9 cellular contexts compared by ENCODE assay signal in the genomic region with DNA sequence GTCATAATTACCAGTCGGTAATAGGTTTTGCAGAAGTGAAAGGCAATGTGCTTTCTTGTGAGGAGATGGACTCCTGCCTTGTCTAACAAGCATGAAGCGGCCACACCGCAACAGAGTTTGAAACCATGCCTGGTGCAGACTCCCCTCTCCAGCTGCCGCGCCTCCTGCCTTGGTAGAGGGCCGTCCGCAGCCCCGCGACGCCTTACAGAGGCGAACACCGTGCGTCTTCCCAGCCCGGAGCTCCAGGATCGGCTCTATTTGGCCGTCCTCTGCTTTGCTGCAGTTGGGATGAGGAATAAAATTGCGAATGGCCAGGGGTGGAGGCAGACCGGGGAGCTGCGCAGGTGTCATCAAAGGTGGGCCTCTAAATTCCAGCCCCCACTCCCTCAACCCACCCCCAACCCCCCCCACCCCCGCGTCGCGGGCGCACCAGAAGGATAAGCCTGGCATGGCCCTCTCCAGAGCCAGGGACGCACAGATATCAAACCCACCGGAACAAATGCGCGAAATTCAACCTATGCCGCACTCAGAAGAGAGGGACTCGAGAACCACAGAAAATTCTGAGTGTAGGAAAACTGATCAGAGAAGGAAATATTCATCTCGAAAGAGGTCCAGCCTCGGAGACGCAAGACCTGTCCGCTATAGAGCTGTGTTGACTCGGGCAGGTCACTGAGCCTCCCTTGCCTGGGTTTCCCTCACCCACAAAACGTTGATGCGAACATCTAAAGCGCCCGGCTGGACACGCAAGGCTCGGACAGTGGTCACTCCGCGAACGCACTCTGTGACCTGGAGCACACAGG. TPM values are rescaled to one million over a fixed set of nuclear protein-coding genes. Genes with fewer than 3 reads are reported as not detected.
A peak's percentile ranks its signal among the peaks of the same experiment; 100 is the strongest.
DNase-seq lines count a peak whose midpoint lies in the region; ATAC-seq, FAIRE-seq and TF ChIP-seq lines count a peak whose summit lies in the region.
"Had no signal": no experiment of that assay in that cellular context is flagged by ENCODE, and none has a peak within 500 bp of the region (broad histone marks: within the 10 kb centered on the region; RNA-seq: fewer than 3 reads in every experiment).

No MANE protein-coding gene starts in this region.

- H3K79me2 ChIP-seq in ACC112 (ENCODE audit: control insufficient read depth, insufficient read depth, low read length, unreplicated experiment) = peaks cover 19% of the 10 kb centered on the region
- H3K79me2 ChIP-seq in keratinocyte (ENCODE audit: control insufficient read depth, insufficient read depth, low read length) = no peaks in the 10 kb centered on the region

- no peaks in the 10 kb centered on the region for H4K20me1 ChIP-seq in keratinocyte (ENCODE audit: control insufficient read depth, extremely low read depth, insufficient read depth, low read length)

- no peaks in the 10 kb centered on the region for H3K27me3 Mint-ChIP-seq in activated T-helper 1 cell treated with anti-CD3 and anti-CD28 coated beads, Interleukin-12 subunit alpha, Interleukin-12 subunit beta, Interleukin-2, Interleukin-4 antibody, amounts not matched to agents 30 ng/mL and 10 ng/mL and 1 ng/mL, durations not matched to agents 14 hours and 24 hours and 36 hours (ENCODE audit: insufficient read depth)

- H3K4me3 ChIP-seq in ACC112 (ENCODE audit: low read depth, low read length) (peak overlapping the region; percentile 83), keratinocyte (ENCODE audit: control insufficient read depth in 2 of 3, extremely low read depth in 1 of 3, insufficient read depth in 2 of 3, low read depth in 1 of 3, low read length in 3 of 3) (peak overlapping the region in 1 of 3 experiments; percentile 71), stomach smooth muscle (ENCODE audit: low read length in 2 of 2) (peak overlapping the region; percentile 53 to 72)

- peak overlapping the region; percentile 76 for H2AFZ ChIP-seq in ACC112 (ENCODE audit: low read length, unreplicated experiment)
- H2AFZ ChIP-seq in keratinocyte (ENCODE audit: control insufficient read depth, low read length) = no peak overlapping the region

- H3K27ac Mint-ChIP-seq in activated T-helper 1 cell treated with anti-CD3 and anti-CD28 coated beads, Interleukin-12 subunit alpha, Interleukin-12 subunit beta, Interleukin-2, Interleukin-4 antibody, amounts not matched to agents 30 ng/mL and 10 ng/mL and 1 ng/mL, durations not matched to agents 14 hours and 24 hours and 36 hours = peak overlapping the region; percentile 95

- DNase-seq in activated T-helper 1 cell treated with anti-CD3 and anti-CD28 coated beads, Interleukin-12 subunit alpha, Interleukin-12 subunit beta, Interleukin-2, Interleukin-4 antibody, amounts not matched to agents 30 ng/mL and 10 ng/mL and 1 ng/mL, durations not matched to agents 14 hours and 24 hours and 36 hours (ENCODE audit: low spot score) = no peak
- no peak for DNase-seq in keratinocyte (ENCODE audit: low read depth, low spot score)
- no peak for DNase-seq in NCI-H146 (lab: John Stamatoyannopoulos, UW)
- DNase-seq in NCI-H2029 (lab: John Stamatoyannopoulos, UW) = no peak

- H3K4me1 Mint-ChIP-seq in activated T-helper 1 cell treated with anti-CD3 and anti-CD28 coated beads, Interleukin-12 subunit alpha, Interleukin-12 subunit beta, Interleukin-2, Interleukin-4 antibody, amounts not matched to agents 30 ng/mL and 10 ng/mL and 1 ng/mL, durations not matched to agents 14 hours and 24 hours and 36 hours (ENCODE audit: low read depth) = peaks cover 76% of the 10 kb centered on the region

- no peaks in the 10 kb centered on the region for H3K9me1 ChIP-seq in keratinocyte (ENCODE audit: control insufficient read depth, extremely low read depth, insufficient read depth, low read length)

- no peaks in the 10 kb centered on the region for H3K9me3 Mint-ChIP-seq in activated T-helper 1 cell treated with anti-CD3 and anti-CD28 coated beads, Interleukin-12 subunit alpha, Interleukin-12 subunit beta, Interleukin-2, Interleukin-4 antibody, amounts not matched to agents 30 ng/mL and 10 ng/mL and 1 ng/mL, durations not matched to agents 14 hours and 24 hours and 36 hours

- intact Hi-C loops in activated T-helper 1 cell treated with anti-CD3 and anti-CD28 coated beads, Interleukin-12 subunit alpha, Interleukin-12 subunit beta, Interleukin-2, Interleukin-4 antibody, amounts not matched to agents 30 ng/mL and 10 ng/mL and 1 ng/mL, durations not matched to agents 14 hours and 24 hours and 36 hours (cut with micrococcal nuclease) = loop anchor here (1.0 to 2.0 kb wide), 3 partner anchors 9 to 31 kb away; no protein-coding TSS in a partner anchor

- no peak for FAIRE-seq in keratinocyte (lab: Jason Lieb, UNC)
- FAIRE-seq: bronchial epithelial cell had no signal

- H3K36me3 ChIP-seq in ACC112 (ENCODE audit: insufficient read depth, low read length) = no peaks in the 10 kb centered on the region
- no peaks in the 10 kb centered on the region for H3K36me3 ChIP-seq in keratinocyte (ENCODE audit: control insufficient read depth in 2 of 2, extremely low read depth in 1 of 2, insufficient read depth in 2 of 2, low read length in 2 of 2)
- no peaks in the 10 kb centered on the region for H3K36me3 ChIP-seq in stomach smooth muscle (ENCODE audit: control insufficient read depth in 2 of 2, insufficient read depth in 2 of 2, low read length in 2 of 2)

- H3K27me3 ChIP-seq in ACC112 (ENCODE audit: insufficient read depth, low read length) (no peaks in the 10 kb centered on the region), keratinocyte (ENCODE audit: control insufficient read depth, extremely low read depth, insufficient read depth, low read length) (peaks cover 47% of the 10 kb centered on the region), stomach smooth muscle (ENCODE audit: control insufficient read depth in 1 of 2, insufficient read depth in 2 of 2, low read length in 2 of 2) (peaks cover 30 to 35% of the 10 kb centered on the region in 2 donors)

- no peak for TF ChIP-seq CTCF in keratinocyte (optimal IDR thresholded peaks at IDR 0.05 in 1 of 3, IDR thresholded peaks at IDR 0.05 in 1 of 3, conservative IDR thresholded peaks at IDR 0.05 in 1 of 3; ENCODE audit: extremely low read depth in 1 of 3, insufficient read depth in 2 of 3, low read length in 3 of 3)

- H3K9me3 ChIP-seq in keratinocyte (ENCODE audit: control insufficient read depth, low read depth, low read length) (no peaks in the 10 kb centered on the region), stomach smooth muscle (ENCODE audit: control insufficient read depth in 2 of 2, low read length in 2 of 2) (no peaks in the 10 kb centered on the region)

- ATAC-seq in GM18909 (IDR thresholded peaks at IDR 0.05; ENCODE audit: poor library complexity, unreplicated experiment) = peak; percentile 62
- peak; percentile 55 for ATAC-seq in HG03139 (IDR thresholded peaks at IDR 0.05; ENCODE audit: unreplicated experiment)

- peaks cover 20% of the 10 kb centered on the region for H3K36me3 Mint-ChIP-seq in activated T-helper 1 cell treated with anti-CD3 and anti-CD28 coated beads, Interleukin-12 subunit alpha, Interleukin-12 subunit beta, Interleukin-2, Interleukin-4 antibody, amounts not matched to agents 30 ng/mL and 10 ng/mL and 1 ng/mL, durations not matched to agents 14 hours and 24 hours and 36 hours (ENCODE audit: low read depth)

- H3K4me1 ChIP-seq in ACC112 (ENCODE audit: control insufficient read depth, insufficient read depth, low read length, unreplicated experiment) = peaks cover 31% of the 10 kb centered on the region
- H3K4me1 ChIP-seq in keratinocyte (ENCODE audit: control insufficient read depth, extremely low read depth, insufficient read depth, low read length) = peaks cover 12% of the 10 kb centered on the region
- peaks cover 17% of the 10 kb centered on the region for H3K4me1 ChIP-seq in stomach smooth muscle (ENCODE audit: control insufficient read depth, insufficient read depth, low read length)

- peak overlapping the region; percentile 98 for H3K4me3 Mint-ChIP-seq in activated T-helper 1 cell treated with anti-CD3 and anti-CD28 coated beads, Interleukin-12 subunit alpha, Interleukin-12 subunit beta, Interleukin-2, Interleukin-4 antibody, amounts not matched to agents 30 ng/mL and 10 ng/mL and 1 ng/mL, durations not matched to agents 14 hours and 24 hours and 36 hours

- H3K27ac ChIP-seq in ACC112 (ENCODE audit: low read depth, low read length) (no peak overlapping the region), keratinocyte (ENCODE audit: control insufficient read depth, insufficient read depth, low read length) (no peak overlapping the region), stomach smooth muscle (ENCODE audit: low read length) (no peak overlapping the region)

- dilution Hi-C loops in keratinocyte (cut with MboI; ENCODE audit: extremely low pct_ligation_motif_present, low sequenced_read_pairs) = loop anchor here (5.0 kb wide), 1 partner anchor 72 kb away; no protein-coding TSS in a partner anchor

- H3K9ac ChIP-seq in keratinocyte (ENCODE audit: control insufficient read depth, extremely low read depth, insufficient read depth, low read length) (no peak overlapping the region), stomach smooth muscle (ENCODE audit: low read length in 2 of 2) (peak overlapping the region in 1 of 2 donors; percentile 51)

- peak overlapping the region; percentile 98 for H3K4me2 ChIP-seq in keratinocyte (ENCODE audit: control insufficient read depth, extremely low read depth, insufficient read depth, low read depth, low read length)

RNA-seq across cellular contexts. Expression of a gene that starts 1.1 kb away (rescaled TPM):
- total RNA-seq in activated T-helper 1 cell treated with anti-CD3 and anti-CD28 coated beads, Interleukin-12 subunit alpha, Interleukin-12 subunit beta, Interleukin-2, Interleukin-4 antibody, amounts not matched to agents 30 ng/mL and 10 ng/mL and 1 ng/mL, durations not matched to agents 14 hours and 24 hours and 36 hours = 62.1 and 62.2 TPM in 2 replicates
- polyA plus RNA-seq in keratinocyte = 0.44 to 0.86 TPM (median 0.54 TPM) in 3 replicates
- polyA plus RNA-seq in keratinocyte (2011; ENCODE audit: low read depth) = 0.25 TPM
- polyA plus RNA-seq in keratinocyte (2011; cell fraction: cytosol; rRNA removed) = 0.83 and 0.89 TPM in 2 replicates
- 1.0 and 1.1 TPM in 2 replicates for polyA plus RNA-seq in keratinocyte (2011; cell fraction: nucleus; rRNA removed)
- 0.34 and 0.57 TPM in 2 replicates for polyA plus RNA-seq in keratinocyte (2012; ENCODE audit: low replicate concordance)
- polyA minus RNA-seq in keratinocyte = 0.16 to 1.2 TPM in 2 of 3 replicates, not detected in the other
- 2.1 TPM for polyA minus RNA-seq in keratinocyte (2011; cell fraction: cytosol; rRNA and poly(A)+ RNA removed)
- 0.42 and 1.8 TPM in 2 replicates for polyA minus RNA-seq in keratinocyte (2011; cell fraction: nucleus; rRNA and poly(A)+ RNA removed)

RNA-seq across cellular contexts. Expression of a gene that starts 25.7 kb away (rescaled TPM):
- 2,415 and 2,510 TPM in 2 replicates for total RNA-seq in activated T-helper 1 cell treated with anti-CD3 and anti-CD28 coated beads, Interleukin-12 subunit alpha, Interleukin-12 subunit beta, Interleukin-2, Interleukin-4 antibody, amounts not matched to agents 30 ng/mL and 10 ng/mL and 1 ng/mL, durations not matched to agents 14 hours and 24 hours and 36 hours
- 1,787 to 7,245 TPM (median 3,595 TPM) in 3 replicates for polyA plus RNA-seq in keratinocyte
- 8,538 TPM for polyA plus RNA-seq in keratinocyte (2011; ENCODE audit: low read depth)
- 6,963 and 8,951 TPM in 2 replicates for polyA plus RNA-seq in keratinocyte (2011; cell fraction: cytosol; rRNA removed)
- 1,538 and 1,768 TPM in 2 replicates for polyA plus RNA-seq in keratinocyte (2011; cell fraction: nucleus; rRNA removed)
- polyA plus RNA-seq in keratinocyte (2012; ENCODE audit: low replicate concordance) = 4,557 and 7,467 TPM in 2 replicates
- 679 to 919 TPM (median 685 TPM) in 3 replicates for polyA minus RNA-seq in keratinocyte
- 925 TPM for polyA minus RNA-seq in keratinocyte (2011; cell fraction: cytosol; rRNA and poly(A)+ RNA removed)
- polyA minus RNA-seq in keratinocyte (2011; cell fraction: nucleus; rRNA and poly(A)+ RNA removed) = 83.9 and 127 TPM in 2 replicates
